In the genomic region with DNA sequence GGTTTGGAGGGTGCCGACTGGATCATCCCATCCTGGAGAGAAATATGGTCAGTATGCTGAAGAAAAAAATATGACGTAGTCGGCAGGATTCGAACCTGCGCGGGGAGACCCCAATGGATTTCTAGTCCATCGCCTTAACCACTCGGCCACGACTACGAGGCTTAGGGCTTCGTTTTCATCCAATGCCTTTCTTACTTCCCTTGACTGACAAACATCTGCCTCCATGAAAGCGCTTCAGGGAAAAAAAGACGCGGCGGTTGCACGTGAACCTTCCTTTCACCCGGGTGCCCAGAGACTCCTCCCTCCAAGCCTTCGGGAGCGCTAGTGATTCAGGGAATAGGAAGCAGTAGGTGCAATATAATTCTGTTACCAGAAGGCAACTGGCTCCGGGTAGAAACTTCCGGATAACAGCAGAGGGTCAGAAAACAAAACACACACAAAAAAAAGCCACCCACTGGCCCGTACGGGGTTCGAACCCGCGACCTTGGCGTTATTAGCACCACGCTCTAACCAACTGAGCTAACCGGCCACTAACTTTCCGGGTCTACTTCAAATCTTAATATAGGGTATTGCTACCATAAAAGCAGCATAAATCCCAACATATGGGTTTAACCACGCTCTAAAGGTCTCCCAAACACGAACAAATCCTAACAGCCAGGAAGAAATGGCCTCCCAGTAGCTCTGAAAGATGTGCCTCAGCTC, we compare ENCODE assay signal across 8 cellular contexts. TPM values are rescaled to one million over a fixed set of nuclear protein-coding genes. Genes with fewer than 3 reads are reported as not detected.
DNase-seq lines count a peak whose midpoint lies in the region; ATAC-seq and TF ChIP-seq lines count a peak whose summit lies in the region.

No MANE protein-coding gene starts in this region.

- H3K27ac ChIP-seq in epithelial cell of prostate (peak overlapping the region; percentile 74), mesodermal cell (ENCODE audit: low read depth, low read length, severe bottlenecking) (peak overlapping the region; percentile 84)

- H3K36me3 ChIP-seq in ES-I3 (ENCODE audit: insufficient read depth, low read length) (peaks cover 3% of the 10 kb centered on the region; the same call in 1 of the 2 replicates), MG63 (peaks cover 25% of the 10 kb centered on the region), mesodermal cell (ENCODE audit: control insufficient read depth, insufficient read depth, low read length) (peaks cover 41% of the 10 kb centered on the region)

- POLR2A ChIA-PET in activated CD8-positive, alpha-beta T cell treated with anti-CD3 and anti-CD28 coated beads for 36 hours (lab: Charles Lee), result interaction anchor here (0.6 to 8.8 kb wide), 15 partner anchors 9 to 150 kb away, joined by 3 to 232 read pairs (median 10); a partner anchor contains a TSS

- intact Hi-C loops in activated CD8-positive, alpha-beta T cell treated with anti-CD3 and anti-CD28 coated beads for 36 hours (cut with micrococcal nuclease), result no loop called here

- H3K9me3 Mint-ChIP-seq in activated CD8-positive, alpha-beta T cell treated with anti-CD3 and anti-CD28 coated beads for 36 hours, result no peaks in the 10 kb centered on the region

- ATAC-seq in activated CD8-positive, alpha-beta T cell treated with anti-CD3 and anti-CD28 coated beads for 36 hours, result no peak
- ATAC-seq in stimulated activated naive CD8-positive, alpha-beta T cell treated with anti-CD3 and anti-CD28 coated beads, Interleukin-15, Interleukin-2, amounts not matched to agents 100 U/mL and 50 U/mL, for 24 hours, result no peak
- ATAC-seq in GM18861 (IDR thresholded peaks at IDR 0.05; ENCODE audit: unreplicated experiment) (no peak), HG03342 (IDR thresholded peaks at IDR 0.05; ENCODE audit: unreplicated experiment) (no peak)

- peak overlapping the region; percentile 56 for H3K4me3 Mint-ChIP-seq in activated CD8-positive, alpha-beta T cell treated with anti-CD3 and anti-CD28 coated beads for 36 hours

- CTCF ChIA-PET in activated CD8-positive, alpha-beta T cell treated with anti-CD3 and anti-CD28 coated beads for 36 hours (lab: Charles Lee), result interaction anchor here (0.9 to 3.0 kb wide), 5 partner anchors 9 to 152 kb away, joined by 3 to 8 read pairs (median 5); a partner anchor contains a TSS

- H3K4me3 ChIP-seq in MG63 (peak overlapping the region; percentile 50), mesodermal cell (ENCODE audit: extremely low read depth, insufficient read depth, low read length, poor library complexity, severe bottlenecking) (peak overlapping the region; percentile 44)

- H3K27ac Mint-ChIP-seq in activated CD8-positive, alpha-beta T cell treated with anti-CD3 and anti-CD28 coated beads for 36 hours, result peak overlapping the region; percentile 90

- 3 to 5% methylated on average over 16 to 29 of the region's 32 CpGs for WGBS in mesodermal cell (ENCODE audit: insufficient coverage in 2 of 2), 2 experiments

- H3K9me3 ChIP-seq in ES-I3 (ENCODE audit: control insufficient read depth, insufficient read depth, low read length) (no peaks in the 10 kb centered on the region), MG63 (no peaks in the 10 kb centered on the region), mesodermal cell (ENCODE audit: control insufficient read depth, low read length) (no peaks in the 10 kb centered on the region)

- peaks cover 4% of the 10 kb centered on the region for H3K27me3 Mint-ChIP-seq in activated CD8-positive, alpha-beta T cell treated with anti-CD3 and anti-CD28 coated beads for 36 hours

- peaks cover 52% of the 10 kb centered on the region for H3K36me3 Mint-ChIP-seq in activated CD8-positive, alpha-beta T cell treated with anti-CD3 and anti-CD28 coated beads for 36 hours (ENCODE audit: low read depth)

- DNase-seq in MG63 (peak; percentile 86), epithelial cell of prostate (ENCODE audit: low read depth, low spot score) (no peak)
- peak; percentile 64 for DNase-seq in activated CD8-positive, alpha-beta T cell treated with anti-CD3 and anti-CD28 coated beads for 36 hours
- peak; percentile 67 for DNase-seq in stimulated activated naive CD8-positive, alpha-beta T cell treated with anti-CD3 and anti-CD28 coated beads, Interleukin-15, Interleukin-2, amounts not matched to agents 100 U/mL and 50 U/mL, for 24 hours

- peaks cover 29% of the 10 kb centered on the region for H3K4me1 Mint-ChIP-seq in activated CD8-positive, alpha-beta T cell treated with anti-CD3 and anti-CD28 coated beads for 36 hours (ENCODE audit: low read depth)

- TF ChIP-seq CTCF in activated CD8-positive, alpha-beta T cell treated with anti-CD3 and anti-CD28 coated beads for 36 hours (IDR thresholded peaks at IDR 0.05), result no peak

- H3K27me3 ChIP-seq in MG63, result no peaks in the 10 kb centered on the region

- peak overlapping the region; percentile 79 for H3K9ac ChIP-seq in ES-I3 (ENCODE audit: low read depth, low read length)

- no peaks in the 10 kb centered on the region for H3K4me1 ChIP-seq in ES-I3 (ENCODE audit: insufficient read depth, low read length)
- peaks cover 4% of the 10 kb centered on the region for H3K4me1 ChIP-seq in mesodermal cell (ENCODE audit: control insufficient read depth, insufficient read depth, low read length, poor library complexity, severe bottlenecking)

RNA-seq across cellular contexts. Expression of a gene that starts 16.3 kb away (rescaled TPM):
- total RNA-seq in MG63 (2014; rRNA removed; shearing (Covaris generic); ENCODE audit: low replicate concordance), result 89.2 and 119 TPM in 2 replicates
- 100 to 1,000 TPM; 170 to 174 TPM for total RNA-seq in activated CD8-positive, alpha-beta T cell treated with anti-CD3 and anti-CD28 coated beads for 36 hours
- 109 TPM for polyA plus RNA-seq in mesodermal cell (2013, experiment 1 of 2)
- polyA plus RNA-seq in mesodermal cell (2013, experiment 2 of 2), result 103 TPM

RNA-seq across cellular contexts. Expression of a gene that starts 21.2 kb away (rescaled TPM):
- total RNA-seq in MG63 (2014; rRNA removed; shearing (Covaris generic); ENCODE audit: low replicate concordance), result 4.2 and 25.8 TPM in 2 replicates
- total RNA-seq in activated CD8-positive, alpha-beta T cell treated with anti-CD3 and anti-CD28 coated beads for 36 hours, result 10 to 100 TPM; 53.0 to 60.3 TPM
- polyA plus RNA-seq in mesodermal cell (2013, experiment 1 of 2), result 8.3 TPM
- polyA plus RNA-seq in mesodermal cell (2013, experiment 2 of 2), result 14.8 TPM

RNA-seq across cellular contexts. Expression of a gene that starts 22.4 kb away (rescaled TPM):
- 72.8 and 82.7 TPM in 2 replicates for total RNA-seq in MG63 (2014; rRNA removed; shearing (Covaris generic); ENCODE audit: low replicate concordance)
- 100 to 1,000 TPM; 152 to 157 TPM for total RNA-seq in activated CD8-positive, alpha-beta T cell treated with anti-CD3 and anti-CD28 coated beads for 36 hours
- 23.6 TPM for polyA plus RNA-seq in mesodermal cell (2013, experiment 1 of 2)
- polyA plus RNA-seq in mesodermal cell (2013, experiment 2 of 2), result 22.0 TPM

RNA-seq across cellular contexts. Expression of a gene that starts 36.7 kb away (rescaled TPM):
- total RNA-seq in MG63 (2014; rRNA removed; shearing (Covaris generic); ENCODE audit: low replicate concordance), result 8.6 and 17.3 TPM in 2 replicates
- 1 to 10 TPM; 5.5 to 6.2 TPM for total RNA-seq in activated CD8-positive, alpha-beta T cell treated with anti-CD3 and anti-CD28 coated beads for 36 hours
- 5.8 TPM for polyA plus RNA-seq in mesodermal cell (2013, experiment 1 of 2)
- polyA plus RNA-seq in mesodermal cell (2013, experiment 2 of 2), result 4.4 TPM

RNA-seq across cellular contexts. Expression of a gene that starts 50.5 kb away (rescaled TPM):
- 17.6 and 25.6 TPM in 2 replicates for total RNA-seq in MG63 (2014; rRNA removed; shearing (Covaris generic); ENCODE audit: low replicate concordance)
- 10 to 100 TPM; 33.4 to 35.9 TPM for total RNA-seq in activated CD8-positive, alpha-beta T cell treated with anti-CD3 and anti-CD28 coated beads for 36 hours
- 36.8 TPM for polyA plus RNA-seq in mesodermal cell (2013, experiment 1 of 2)
- 40.6 TPM for polyA plus RNA-seq in mesodermal cell (2013, experiment 2 of 2)
